ENCODE assay signal across 8 cellular contexts in the genomic region with DNA sequence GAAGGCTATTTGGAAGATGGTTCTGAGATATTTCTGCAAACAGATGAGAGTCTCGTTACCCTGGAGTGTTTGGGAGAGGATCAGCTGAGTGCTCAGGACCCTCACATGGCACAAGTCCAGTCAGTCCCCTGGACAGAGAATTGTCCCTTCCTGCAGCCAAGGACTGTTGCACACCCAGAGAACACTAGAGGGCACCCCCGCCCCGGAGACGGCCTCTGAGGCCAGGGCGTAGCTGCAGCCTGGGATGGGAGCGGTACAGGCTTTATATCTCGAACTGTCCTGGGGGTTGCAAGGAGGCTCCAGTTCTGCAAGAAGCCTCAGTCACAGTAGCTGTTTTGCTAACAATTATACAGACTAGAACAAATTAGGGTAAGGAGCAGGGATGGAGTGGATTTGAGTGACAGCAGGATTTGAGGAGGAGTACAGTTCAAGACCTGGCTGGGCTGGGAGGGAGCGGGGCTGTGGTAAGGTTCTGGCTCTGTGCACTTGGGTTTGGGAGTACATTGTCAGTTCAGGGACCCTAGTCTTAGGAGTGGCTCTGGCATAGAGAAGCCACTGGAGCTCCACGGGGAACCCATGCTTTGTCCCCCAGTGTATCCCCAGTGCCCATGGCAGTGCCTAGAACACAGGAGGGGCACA.
A peak's percentile ranks its signal among the peaks of the same experiment; 100 is the strongest.
DNase-seq lines count a peak whose midpoint lies in the region; ATAC-seq, FAIRE-seq and TF ChIP-seq lines count a peak whose summit lies in the region.

No MANE protein-coding gene starts in this region.

- H3K4me3 ChIP-seq in Peyer's patch (no peak overlapping the region), brain microvascular endothelial cell (ENCODE audit: low read depth, low read length) (no peak overlapping the region), small intestine (ENCODE audit: low read depth in 1 of 2, low read length in 2 of 2) (no peak overlapping the region)

- peak; percentile 69 for DNase-seq in A172 (ENCODE audit: low spot score)
- DNase-seq in GM12891 (ENCODE audit: insufficient read length, low spot score) = peak; percentile 56
- peak; percentile 31 to 85 (median 84) for DNase-seq in Peyer's patch
- DNase-seq in brain microvascular endothelial cell = peak; percentile 71
- DNase-seq in iris pigment epithelial cell (ENCODE audit: low read depth) = peak; percentile 65
- peak; percentile 73 for DNase-seq in small intestine

- TF ChIP-seq CTCF in LNCAP (IDR thresholded peaks at IDR 0.05) = peak; percentile 93
- TF ChIP-seq CTCF in Peyer's patch (IDR thresholded peaks at IDR 0.05) = peak in 5 of 6 experiments; percentile 6 to 91 (median 84)
- TF ChIP-seq CTCF in brain microvascular endothelial cell (IDR thresholded peaks at IDR 0.05; ENCODE audit: low read depth, low read length, missing control alignments) = peak; percentile 92

- TF ChIP-seq POLR2A in GM12891 (IDR thresholded peaks at IDR 0.05; ENCODE audit: low read depth, low read length) (no peak), Peyer's patch (IDR thresholded peaks at IDR 0.05) (no peak)

- no peak for ATAC-seq in HG02981 (IDR thresholded peaks at IDR 0.05; ENCODE audit: unreplicated experiment)

- H3K4me1 ChIP-seq in Peyer's patch (peaks cover 0 to 27% (median 3%) of the 10 kb centered on the region in 4 donors), small intestine (ENCODE audit: control insufficient read depth in 2 of 2, insufficient read depth in 1 of 2, low read depth in 1 of 2, low read length in 1 of 2) (peaks cover 0 to 2% of the 10 kb centered on the region in 2 donors)

- H3K9me3 ChIP-seq in Peyer's patch (no peaks in the 10 kb centered on the region), small intestine (ENCODE audit: control insufficient read depth, low read depth) (no peaks in the 10 kb centered on the region)

- H3K27ac ChIP-seq in Peyer's patch (peak overlapping the region; percentile 3 to 81 (median 68)), brain microvascular endothelial cell (no peak overlapping the region), small intestine (ENCODE audit: low read depth in 1 of 2, low read length in 1 of 2) (peak overlapping the region in 1 of 2 donors; percentile 67)

- FAIRE-seq in GM12891 (lab: Jason Lieb, UNC) = peak; percentile 87
- FAIRE-seq in small intestine (lab: Jason Lieb, UNC) = no peak

- peaks cover 0 to 37% (median 0%) of the 10 kb centered on the region in 3 donors for H3K36me3 ChIP-seq in Peyer's patch
- H3K36me3 ChIP-seq in brain microvascular endothelial cell (replicated peaks) = no peaks in the 10 kb centered on the region
- H3K36me3 ChIP-seq in small intestine (ENCODE audit: control insufficient read depth in 2 of 2, insufficient read depth in 2 of 2, low read length in 2 of 2) = no peaks in the 10 kb centered on the region

- in situ Hi-C loops in brain microvascular endothelial cell (cut with HindIII; ENCODE audit: low pct_ligation_motif_present, low sequenced_read_pairs) = no loop called here

- WGBS in small intestine, 3 donors = 24 to 29% (median 26%) methylated on average over 9 of the region's 9 CpGs

- no peaks in the 10 kb centered on the region for H3K27me3 ChIP-seq in Peyer's patch
- H3K27me3 ChIP-seq in brain microvascular endothelial cell (replicated peaks) = no peaks in the 10 kb centered on the region
- H3K27me3 ChIP-seq in small intestine (ENCODE audit: control insufficient read depth in 2 of 2, insufficient read depth in 2 of 2, low read length in 2 of 2) = no peaks in the 10 kb centered on the region

TF ChIP-seq in GM12891, 5 proteins besides CTCF, POLR2A, EP300 and RAD21:
- TF ChIP-seq PAX5 (IDR thresholded peaks at IDR 0.05; ENCODE audit: insufficient read depth, low read length, severe bottlenecking) (no peak), SPI1 (IDR thresholded peaks at IDR 0.05; ENCODE audit: low read depth, low read length) (no peak), TAF1 (IDR thresholded peaks at IDR 0.05; ENCODE audit: low read depth, low read length) (no peak), POLR2AphosphoS5 (IDR thresholded peaks at IDR 0.05; ENCODE audit: low read depth, low read length) (no peak), POU2F2 (IDR thresholded peaks at IDR 0.05; ENCODE audit: low read depth, low read length) (no peak)
